22 cellular contexts compared by ENCODE assay signal in the genomic region with DNA sequence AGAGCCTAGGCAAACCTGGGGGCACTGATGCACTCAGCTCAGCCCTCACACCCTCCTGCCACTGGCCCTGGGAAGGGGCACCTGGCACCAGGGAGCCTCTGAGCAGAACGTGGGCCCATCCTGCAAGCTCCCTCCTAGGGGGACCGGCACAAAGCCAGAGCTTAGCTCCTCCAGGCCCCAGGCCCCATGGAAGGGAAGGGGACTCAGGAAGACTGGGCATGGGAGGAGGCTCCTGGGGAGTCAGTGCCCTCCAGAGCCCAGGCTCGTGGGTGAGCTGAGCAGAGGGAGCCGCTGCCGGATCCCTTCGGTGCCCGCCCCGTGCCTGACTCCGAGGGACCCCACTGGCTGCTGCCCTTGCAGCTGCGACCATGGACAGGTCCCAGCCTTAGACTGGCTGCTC. TPM values are rescaled to one million over a fixed set of nuclear protein-coding genes. Genes with fewer than 3 reads are reported as not detected.
DNase-seq lines count a peak whose midpoint lies in the region; ATAC-seq, FAIRE-seq and TF ChIP-seq lines count a peak whose summit lies in the region.
"Had no signal": no experiment of that assay in that cellular context is flagged by ENCODE, and none has a peak within 500 bp of the region (broad histone marks: within the 10 kb centered on the region; RNA-seq: fewer than 3 reads in every experiment).

No MANE protein-coding gene starts in this region.

- H3K27ac ChIP-seq in GM23248 (no peak overlapping the region), astrocyte (ENCODE audit: low read depth, low read length) (no peak overlapping the region)
- H3K27ac ChIP-seq: SK-N-MC had no signal

- H4K20me1 ChIP-seq in GM23248 (ENCODE audit: insufficient read depth), result no peaks in the 10 kb centered on the region
- H4K20me1 ChIP-seq in astrocyte (ENCODE audit: insufficient read depth, low read length), result no peaks in the 10 kb centered on the region

- TF ChIP-seq CTCF in HFFc6 (IDR thresholded peaks at IDR 0.05), result no peak
- no peak for TF ChIP-seq CTCF in astrocyte (IDR thresholded peaks at IDR 0.05; ENCODE audit: insufficient read depth, low read depth, low read length)
- TF ChIP-seq CTCF in progenitor cell of endocrine pancreas (IDR thresholded peaks at IDR 0.05; ENCODE audit: unreplicated experiment), result no peak

- no peak for FAIRE-seq in astrocyte (lab: Jason Lieb, UNC)

- in situ Hi-C loops in GM23248 (cut with MboI), result no loop called here

- WGBS in GM23248 (ENCODE audit: low coverage in 1 of 2, low lambda C conversion rate in 2 of 2, missing lambda C conversion rate in 2 of 2), 2 experiments, result 73 to 76% methylated on average over 10 of the region's 10 CpGs

- H2AFZ ChIP-seq in GM23248 (peak overlapping the region; percentile 66; the same call in 1 of the 2 replicates), astrocyte (ENCODE audit: low read depth, low read length) (peak overlapping the region; percentile 9)

- no peaks in the 10 kb centered on the region for H3K36me3 ChIP-seq in GM23248 (ENCODE audit: low read depth)
- no peaks in the 10 kb centered on the region for H3K36me3 ChIP-seq in astrocyte (ENCODE audit: insufficient read depth, low read length)

- no peaks in the 10 kb centered on the region for H3F3A ChIP-seq in GM23248 (ENCODE audit: insufficient read depth)

- DNase-seq in GM23248 (no peak), HFFc6 (no peak), astrocyte (ENCODE audit: low read depth) (no peak), sciatic nerve (ENCODE audit: low spot score) (no peak), progenitor cell of endocrine pancreas (ENCODE audit: low spot score, unreplicated experiment) (no peak), NCI-H1694 treated with DMSO at 0.1 percent for 48 hours (lab: John Stamatoyannopoulos, UW) (no peak), HuH-7.5 (ENCODE audit: low spot score) (no peak)
- no peak for DNase-seq in stimulated activated naive B cell treated with anti-CD40 and anti-IgM and Interleukin-4, amounts not matched to agents 10 μg/mL and 1 μg/mL and 100 μg/mL, for 72 hours
- DNase-seq: ACHN; Caco-2; CD4-positive, CD25-positive, alpha-beta regulatory T cell; DMS153; H7; KG1; NCI-H1048; NCI-H1436 treated with DMSO at 0.1 percent for 48 hours; NCI-H2081; NCI-H510A treated with DMSO at 0.1 percent for 48 hours; NCI-H82 had no signal

- ATAC-seq in sciatic nerve, result peak; percentile 13
- no peak for ATAC-seq in stimulated activated naive B cell treated with anti-CD40 and anti-IgM and Interleukin-4, amounts not matched to agents 10 μg/mL and 1 μg/mL and 100 μg/mL, for 72 hours (replicated peaks)
- ATAC-seq: Right ventricle myocardium inferior had no signal

- no peaks in the 10 kb centered on the region for H3K9me3 Mint-ChIP-seq in HFFc6
- no peaks in the 10 kb centered on the region for H3K9me3 Mint-ChIP-seq in astrocyte (ENCODE audit: unreplicated experiment)
- H3K9me3 Mint-ChIP-seq in progenitor cell of endocrine pancreas (ENCODE audit: low read depth), result no peaks in the 10 kb centered on the region
- no peaks in the 10 kb centered on the region for H3K9me3 Mint-ChIP-seq in stimulated activated naive B cell treated with anti-CD40 and anti-IgM and Interleukin-4, amounts not matched to agents 10 μg/mL and 1 μg/mL and 100 μg/mL, for 72 hours
- H3K9me3 Mint-ChIP-seq: CD4-positive, CD25-positive, alpha-beta regulatory T cell had no signal

- no peaks in the 10 kb centered on the region for H3K9me2 ChIP-seq in GM23248 (ENCODE audit: insufficient read depth)

- H3K9ac ChIP-seq in GM23248 (0 out of 2 replicates have a peak overlapping the region, but pooled peaks have one; percentile 27), astrocyte (ENCODE audit: low read length) (no peak overlapping the region)

- H3K27ac Mint-ChIP-seq in HFFc6 (no peak overlapping the region), astrocyte (ENCODE audit: unreplicated experiment) (no peak overlapping the region), progenitor cell of endocrine pancreas (no peak overlapping the region)
- H3K27ac Mint-ChIP-seq in stimulated activated naive B cell treated with anti-CD40 and anti-IgM and Interleukin-4, amounts not matched to agents 10 μg/mL and 1 μg/mL and 100 μg/mL, for 72 hours, result no peak overlapping the region
- H3K27ac Mint-ChIP-seq: B cell; CD4-positive, CD25-positive, alpha-beta regulatory T cell had no signal

- H3K9me3 ChIP-seq in GM23248 (ENCODE audit: low read depth) (no peaks in the 10 kb centered on the region), astrocyte (ENCODE audit: insufficient read depth, low read depth, low read length) (no peaks in the 10 kb centered on the region)
- H3K9me3 ChIP-seq: Caco-2 had no signal

- H3K36me3 Mint-ChIP-seq in HFFc6 (ENCODE audit: low read depth) (no peaks in the 10 kb centered on the region), astrocyte (ENCODE audit: low read depth, unreplicated experiment) (no peaks in the 10 kb centered on the region), progenitor cell of endocrine pancreas (ENCODE audit: insufficient read depth) (peaks cover 15% of the 10 kb centered on the region)
- peaks cover 6 to 10% of the 10 kb centered on the region in 2 donors for H3K36me3 Mint-ChIP-seq in stimulated activated naive B cell treated with anti-CD40 and anti-IgM and Interleukin-4, amounts not matched to agents 10 μg/mL and 1 μg/mL and 100 μg/mL, for 72 hours

- H3K27me3 Mint-ChIP-seq in HFFc6 (ENCODE audit: insufficient read depth), result peaks cover 20% of the 10 kb centered on the region
- no peaks in the 10 kb centered on the region for H3K27me3 Mint-ChIP-seq in astrocyte (ENCODE audit: low read depth, unreplicated experiment)
- no peaks in the 10 kb centered on the region for H3K27me3 Mint-ChIP-seq in progenitor cell of endocrine pancreas
- H3K27me3 Mint-ChIP-seq in stimulated activated naive B cell treated with anti-CD40 and anti-IgM and Interleukin-4, amounts not matched to agents 10 μg/mL and 1 μg/mL and 100 μg/mL, for 72 hours, result no peaks in the 10 kb centered on the region
- H3K27me3 Mint-ChIP-seq: B cell; CD4-positive, CD25-positive, alpha-beta regulatory T cell had no signal

- H3K27me3 ChIP-seq in GM23248 (replicated peaks; ENCODE audit: insufficient read depth), result no peaks in the 10 kb centered on the region
- H3K27me3 ChIP-seq in astrocyte (ENCODE audit: insufficient read depth, low read length), result no peaks in the 10 kb centered on the region

- no peaks in the 10 kb centered on the region for H3K79me2 ChIP-seq in GM23248 (ENCODE audit: insufficient read depth)
- H3K79me2 ChIP-seq in astrocyte (ENCODE audit: insufficient read depth, low read length), result no peaks in the 10 kb centered on the region

- peak overlapping the region; percentile 49; the same call in 1 of the 2 replicates for H3K4me3 ChIP-seq in GM23248
- H3K4me3 ChIP-seq in astrocyte (ENCODE audit: insufficient read depth, low read depth, low read length), result no peak overlapping the region
- H3K4me3 ChIP-seq: SK-N-MC had no signal

- H3K4me1 Mint-ChIP-seq in HFFc6 (ENCODE audit: low read depth), result peaks cover 10% of the 10 kb centered on the region
- H3K4me1 Mint-ChIP-seq in astrocyte (ENCODE audit: low read depth, unreplicated experiment), result peaks cover 2% of the 10 kb centered on the region
- peaks cover 1% of the 10 kb centered on the region for H3K4me1 Mint-ChIP-seq in progenitor cell of endocrine pancreas (ENCODE audit: low read depth)
- peaks cover 5 to 6% of the 10 kb centered on the region in 2 donors for H3K4me1 Mint-ChIP-seq in stimulated activated naive B cell treated with anti-CD40 and anti-IgM and Interleukin-4, amounts not matched to agents 10 μg/mL and 1 μg/mL and 100 μg/mL, for 72 hours
- H3K4me1 Mint-ChIP-seq: B cell had no signal

- H3K4me3 Mint-ChIP-seq in HFFc6 (peak overlapping the region; percentile 53; the same call in 1 of the 2 replicates), astrocyte (ENCODE audit: unreplicated experiment) (no peak overlapping the region), progenitor cell of endocrine pancreas (ENCODE audit: low read depth) (no peak overlapping the region)
- H3K4me3 Mint-ChIP-seq in stimulated activated naive B cell treated with anti-CD40 and anti-IgM and Interleukin-4, amounts not matched to agents 10 μg/mL and 1 μg/mL and 100 μg/mL, for 72 hours, result no peak overlapping the region
- H3K4me3 Mint-ChIP-seq: B cell; CD4-positive, CD25-positive, alpha-beta regulatory T cell had no signal

- intact Hi-C loops in sciatic nerve (cut with DNase I), result no loop called here

- H3K4me2 ChIP-seq in GM23248 (ENCODE audit: unreplicated experiment) (peak overlapping the region; percentile 80), astrocyte (ENCODE audit: low read length) (peak overlapping the region; percentile 54)

- peaks cover 9% of the 10 kb centered on the region for H3K4me1 ChIP-seq in GM23248 (ENCODE audit: insufficient read depth)
- H3K4me1 ChIP-seq in astrocyte (ENCODE audit: insufficient read depth, low read length), result peaks cover 8% of the 10 kb centered on the region
- H3K4me1 ChIP-seq: Caco-2 had no signal

RNA-seq across cellular contexts. Expression of a gene that starts 28.5 kb away (rescaled TPM):
- 2.3 and 4.8 TPM in 2 replicates for total RNA-seq in GM23248 (2014; rRNA removed; shearing (Covaris generic))
- polyA plus RNA-seq in GM23248 (2016; fragmentation: Nextera tagmentation; extraction: Ambion mirVana), result 4.1 and 4.3 TPM in 2 replicates
- total RNA-seq in HFFc6 (2021; fragmentation: NEBNext Ultra II Directional; extraction: Animal tissue kit (Norgen Biotek cat#: 25700)), result under 1 TPM; 0.19 to 0.73 (median 0.38) TPM
- total RNA-seq in astrocyte (5.0 and 6.4 TPM in 2 replicates), sciatic nerve (29.6 TPM), progenitor cell of endocrine pancreas (88.9 and 89.2 TPM in 2 replicates)
- total RNA-seq: Caco-2 had no signal

RNA-seq across cellular contexts. Expression of a gene that starts 31.6 kb away (rescaled TPM):
- 53.2 and 53.7 TPM in 2 replicates for total RNA-seq in GM23248 (2014; rRNA removed; shearing (Covaris generic))
- 54.5 and 55.5 TPM in 2 replicates for polyA plus RNA-seq in GM23248 (2016; fragmentation: Nextera tagmentation; extraction: Ambion mirVana)
- 10 to 100 TPM; 15.3 to 23.5 (median 16.8) TPM for total RNA-seq in HFFc6 (2021; fragmentation: NEBNext Ultra II Directional; extraction: Animal tissue kit (Norgen Biotek cat#: 25700))
- total RNA-seq in astrocyte, result 27.6 and 28.8 TPM in 2 replicates
- total RNA-seq in sciatic nerve, result 19.1 TPM
- 39.7 and 40.4 TPM in 2 replicates for total RNA-seq in progenitor cell of endocrine pancreas
